ENCODE assay signal across 31 cellular contexts in the genomic region with DNA sequence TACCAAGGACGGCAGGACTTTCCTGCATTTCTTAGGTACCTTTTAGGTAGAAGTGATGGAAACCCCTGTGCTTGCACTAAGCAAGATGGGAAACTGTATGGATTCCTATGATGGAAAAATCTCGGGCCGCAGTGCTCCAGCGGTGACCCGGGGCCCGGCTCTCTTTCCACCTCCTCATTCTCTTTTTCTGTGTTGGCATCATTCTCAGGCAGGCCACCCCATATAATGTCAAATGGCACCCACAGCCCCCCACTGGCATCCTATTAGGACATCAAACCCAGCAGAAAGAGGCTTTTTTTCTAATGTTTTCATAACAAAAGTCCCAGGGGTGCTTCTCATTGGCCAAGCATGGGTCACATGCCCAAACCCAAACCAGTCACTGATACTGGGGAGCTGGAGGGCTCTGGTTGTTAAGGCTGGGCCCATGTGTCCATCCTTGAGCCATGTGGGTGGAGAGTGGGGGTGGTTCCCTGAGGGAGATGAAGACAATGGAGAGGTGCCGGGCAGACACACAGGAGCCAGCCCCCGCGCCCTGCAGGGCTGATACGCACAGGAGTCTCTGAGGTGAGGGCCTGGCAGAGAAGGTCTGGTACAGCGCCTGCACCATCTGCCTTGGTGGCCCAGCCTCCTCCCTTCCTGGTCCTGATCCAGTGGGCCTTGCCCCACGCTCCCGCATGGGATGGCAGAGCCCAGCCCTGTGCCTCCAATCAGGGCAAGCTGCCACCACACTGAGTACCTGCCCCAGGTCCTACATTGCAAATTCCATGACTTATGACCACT.
"Had no signal": no experiment of that assay in that cellular context is flagged by ENCODE, and none has a peak within 500 bp of the region (broad histone marks: within the 10 kb centered on the region; RNA-seq: fewer than 3 reads in every experiment).

No MANE protein-coding gene starts in this region.

- H2AFZ ChIP-seq: parathyroid adenoma had no signal

- H3K9me3 ChIP-seq: esophagus squamous epithelium, heart right ventricle, left lung, psoas muscle, sigmoid colon, stomach, thyroid gland had no signal

- H3K27me3 Mint-ChIP-seq: activated CD8-positive, alpha-beta T cell treated with anti-CD3 and anti-CD28 coated beads for 36 hours; activated naive CD4-positive, alpha-beta T cell treated with anti-CD3 and anti-CD28 coated beads, Interleukin-2, amount 50 U/mL, for 24 hours; activated naive CD8-positive, alpha-beta T cell treated with anti-CD3 and anti-CD28 coated beads, Interleukin-2, amount 50 U/mL, for 24 hours; stimulated activated naive B cell treated with anti-CD40 and anti-IgM and Interleukin-4, amounts not matched to agents 10 μg/mL and 1 μg/mL and 100 μg/mL, for 72 hours had no signal

- H3K4me3 ChIP-seq: esophagus squamous epithelium, heart right ventricle, left lung, psoas muscle, sigmoid colon, stomach, thyroid gland had no signal

- H3K4me1 Mint-ChIP-seq: activated naive CD4-positive, alpha-beta T cell treated with anti-CD3 and anti-CD28 coated beads, Interleukin-2, amount 50 U/mL, for 24 hours had no signal

- H3K9me3 Mint-ChIP-seq: activated CD8-positive, alpha-beta T cell treated with anti-CD3 and anti-CD28 coated beads for 36 hours; activated naive CD4-positive, alpha-beta T cell treated with anti-CD3 and anti-CD28 coated beads, Interleukin-2, amount 50 U/mL, for 24 hours; activated naive CD8-positive, alpha-beta T cell treated with anti-CD3 and anti-CD28 coated beads, Interleukin-2, amount 50 U/mL, for 24 hours; activated T-cell treated with anti-CD3 and anti-CD28 coated beads, Interleukin-2, amount 50 U/mL, for 4 hours; activated T-helper 17 cell treated with anti-CD3 and anti-CD28 coated beads, Interleukin-2, amount 50 U/mL, for 72 hours; nephron progenitor cell had no signal

- H3K36me3 Mint-ChIP-seq: activated naive CD4-positive, alpha-beta T cell treated with anti-CD3 and anti-CD28 coated beads, Interleukin-2, amount 50 U/mL, for 24 hours; stimulated activated naive B cell treated with anti-CD40 and anti-IgM and Interleukin-4, amounts not matched to agents 10 μg/mL and 1 μg/mL and 100 μg/mL, for 72 hours had no signal

- H3K4me3 Mint-ChIP-seq: activated CD8-positive, alpha-beta T cell treated with anti-CD3 and anti-CD28 coated beads for 36 hours; activated naive CD4-positive, alpha-beta T cell treated with anti-CD3 and anti-CD28 coated beads, Interleukin-2, amount 50 U/mL, for 24 hours; activated naive CD8-positive, alpha-beta T cell treated with anti-CD3 and anti-CD28 coated beads, Interleukin-2, amount 50 U/mL, for 24 hours; activated T-cell treated with anti-CD3 and anti-CD28 coated beads, Interleukin-2, amount 50 U/mL, for 4 hours; activated T-helper 17 cell treated with anti-CD3 and anti-CD28 coated beads, Interleukin-2, amount 50 U/mL, for 72 hours; nephron progenitor cell; stimulated activated naive B cell treated with anti-CD40 and anti-IgM and Interleukin-4, amounts not matched to agents 10 μg/mL and 1 μg/mL and 100 μg/mL, for 72 hours; T-helper 17 cell had no signal

- H3K36me3 ChIP-seq: thyroid gland had no signal

- DNase-seq: activated CD4-positive, alpha-beta T cell treated with anti-CD3 and anti-CD28 coated beads, Interleukin-2, amount 50 U/mL, for 1 hour; activated CD4-positive, CD25-positive, alpha-beta regulatory T cell treated with anti-CD3 and anti-CD28 coated beads, Interleukin-2, amount 50 U/mL, for 72 hours; activated CD8-positive, alpha-beta T cell treated with anti-CD3 and anti-CD28 coated beads for 36 hours; activated gamma-delta T cell treated with Interleukin-2 at 50 U/mL for 16 hours; activated naive CD8-positive, alpha-beta T cell treated with anti-CD3 and anti-CD28 coated beads, Interleukin-2, amount 50 U/mL, for 24 hours; activated T-cell treated with anti-CD3 and anti-CD28 coated beads, Interleukin-2, amount 50 U/mL, for 4 hours; amygdala; dermis blood vessel endothelial cell; effector CD4-positive, alpha-beta T cell; esophagus squamous epithelium; foreskin melanocyte; heart right ventricle; kidney glomerular epithelial cell; left lung; nephron progenitor cell; psoas muscle; sigmoid colon; small intestine; stimulated activated CD4-positive, alpha-beta T cell treated with anti-CD3 and anti-CD28 coated beads, Interleukin-4, amount 100 ng/mL, for 24 hours; stimulated activated naive B cell treated with anti-CD40 and anti-IgM and Interleukin-4, amounts not matched to agents 10 μg/mL and 1 μg/mL and 100 μg/mL, for 72 hours; stomach; T-helper 17 cell; T1000; WERI-Rb-1 had no signal

- FAIRE-seq: bronchial epithelial cell, colon, small intestine had no signal

- H3K27ac ChIP-seq: epithelial cell of prostate, esophagus squamous epithelium, heart right ventricle, left lung, parathyroid adenoma, psoas muscle, sigmoid colon, stomach, thyroid gland, WERI-Rb-1 had no signal

- H3K9ac ChIP-seq: parathyroid adenoma had no signal

- H3K27me3 ChIP-seq: esophagus squamous epithelium, heart right ventricle, left lung, sigmoid colon, stomach, thyroid gland had no signal

- H3K79me2 ChIP-seq: parathyroid adenoma had no signal

- H3K27ac Mint-ChIP-seq: activated CD8-positive, alpha-beta T cell treated with anti-CD3 and anti-CD28 coated beads for 36 hours; activated naive CD4-positive, alpha-beta T cell treated with anti-CD3 and anti-CD28 coated beads, Interleukin-2, amount 50 U/mL, for 24 hours; activated naive CD8-positive, alpha-beta T cell treated with anti-CD3 and anti-CD28 coated beads, Interleukin-2, amount 50 U/mL, for 24 hours; activated T-helper 17 cell treated with anti-CD3 and anti-CD28 coated beads, Interleukin-2, amount 50 U/mL, for 72 hours; nephron progenitor cell; stimulated activated naive B cell treated with anti-CD40 and anti-IgM and Interleukin-4, amounts not matched to agents 10 μg/mL and 1 μg/mL and 100 μg/mL, for 72 hours; T-helper 17 cell had no signal

- H3K4me1 ChIP-seq: psoas muscle had no signal

- ATAC-seq: activated CD8-positive, alpha-beta T cell treated with anti-CD3 and anti-CD28 coated beads for 36 hours; activated naive CD8-positive, alpha-beta T cell treated with anti-CD3 and anti-CD28 coated beads, Interleukin-2, amount 50 U/mL, for 24 hours; activated T-cell treated with anti-CD3 and anti-CD28 coated beads, Interleukin-2, amount 50 U/mL, for 4 hours; activated T-helper 17 cell treated with anti-CD3 and anti-CD28 coated beads, Interleukin-2, amount 50 U/mL, for 72 hours; heart right ventricle; left lung; stimulated activated naive B cell treated with anti-CD40 and anti-IgM and Interleukin-4, amounts not matched to agents 10 μg/mL and 1 μg/mL and 100 μg/mL, for 72 hours; T-helper 17 cell had no signal
